1 cellular context compared by ENCODE assay signal in the genomic region with DNA sequence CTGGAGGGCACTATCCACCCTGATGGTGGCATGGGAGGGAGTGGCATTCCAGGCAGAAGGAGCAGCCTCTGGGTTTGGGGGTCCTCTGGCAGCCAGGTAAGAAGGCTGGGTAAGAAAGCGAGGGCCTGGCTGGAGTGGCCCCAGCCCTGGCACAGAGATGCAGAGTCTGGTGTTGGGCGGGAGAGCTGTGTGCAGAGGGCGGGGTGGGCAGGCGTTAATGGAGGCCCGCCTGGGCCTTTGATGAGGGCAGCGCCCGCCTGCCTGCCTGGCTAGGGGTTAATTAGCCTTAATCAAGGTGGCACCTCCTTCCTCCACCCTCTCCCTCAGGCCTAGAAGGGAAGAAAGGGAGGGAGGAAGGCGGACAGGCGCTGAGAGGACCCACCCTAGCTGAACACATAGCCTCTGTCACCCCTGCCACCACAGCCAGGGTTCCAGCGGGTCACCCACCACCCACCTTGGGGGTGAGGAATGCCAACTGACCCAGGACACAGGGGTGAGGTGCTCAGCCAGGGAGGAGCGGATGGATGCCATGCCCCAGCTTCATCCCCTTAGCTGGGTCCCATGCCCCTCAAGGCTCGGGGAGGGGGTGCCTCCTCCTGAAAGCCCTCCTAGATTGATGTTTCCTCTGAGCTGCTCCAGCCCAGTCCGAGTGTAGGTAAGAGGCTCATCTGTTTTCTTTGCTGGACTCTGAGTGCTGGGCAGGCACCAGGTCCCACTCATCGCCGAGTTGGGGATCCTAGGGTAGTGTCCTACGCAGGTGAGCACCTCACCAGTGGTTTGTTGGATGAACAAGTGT.
A peak's percentile ranks its signal among the peaks of the same experiment; 100 is the strongest.
TF ChIP-seq lines count a peak whose summit lies in the region.

No MANE protein-coding gene starts in this region.

TF ChIP-seq in HEK293, 187 proteins besides CTCF, POLR2A, EP300 and RAD21:
- TF ChIP-seq ZNF112 (tag by site-specific recombination; IDR thresholded peaks at IDR 0.05) = no peak
- peak; percentile 94 for TF ChIP-seq KLF1 (tag by site-specific recombination; IDR thresholded peaks at IDR 0.05)
- no peak for TF ChIP-seq ZNF350 (tag by site-specific recombination; IDR thresholded peaks at IDR 0.05)
- no peak for TF ChIP-seq PRDM4 (tag by site-specific recombination; IDR thresholded peaks at IDR 0.05)
